Comparison of ENCODE assay signal across 8 cellular contexts in genomic region chr16:680625-680945, GRCh38. TPM values are rescaled to one million over a fixed set of nuclear protein-coding genes. Genes with fewer than 3 reads are reported as not detected.
A peak's percentile ranks its signal among the peaks of the same experiment; 100 is the strongest.
DNase-seq lines count a peak whose midpoint lies in the region; ATAC-seq and TF ChIP-seq lines count a peak whose summit lies in the region.

No MANE protein-coding gene starts in this region.

- H3K4me1 ChIP-seq in foreskin keratinocyte (peaks cover 6% of the 10 kb centered on the region), skeletal muscle tissue (ENCODE audit: control insufficient read depth in 3 of 3, insufficient read depth in 3 of 3, low read length in 3 of 3) (peaks cover 43 to 52% (median 50%) of the 10 kb centered on the region in 3 donors)

- H3K4me3 ChIP-seq in skeletal muscle tissue (ENCODE audit: low read length in 3 of 3): peak overlapping the region; percentile 81 to 86 (median 85)

- peaks cover 16 to 23% (median 22%) of the 10 kb centered on the region in 3 donors for H3K36me3 ChIP-seq in skeletal muscle tissue (ENCODE audit: control insufficient read depth in 3 of 3, insufficient read depth in 3 of 3, low read length in 3 of 3)

- H3K9me3 ChIP-seq in skeletal muscle tissue (ENCODE audit: control insufficient read depth in 3 of 3, low read length in 3 of 3): no peaks in the 10 kb centered on the region

- H3K27ac Mint-ChIP-seq in T-cell: peak overlapping the region; percentile 16 to 39

- no peak for DNase-seq in T-cell
- peak in 1 of 2 donors; percentile 15 for DNase-seq in foreskin keratinocyte
- no peak for DNase-seq in stimulated activated CD4-positive, alpha-beta T cell treated with anti-CD3 and anti-CD28 coated beads, Interleukin-2, amount 100 ng/mL, for 48 hours
- DNase-seq in NCI-H1694 (lab: John Stamatoyannopoulos, UW): no peak
- DNase-seq in occipital lobe (lab: John Stamatoyannopoulos, UW): no peak
- DNase-seq in NCI-H2171 (lab: John Stamatoyannopoulos, UW): no peak

- H3K9me3 Mint-ChIP-seq in T-cell: no peaks in the 10 kb centered on the region

- peak overlapping the region; percentile 68 to 77 (median 71) for H3K4me3 Mint-ChIP-seq in T-cell

- peak overlapping the region; percentile 86 to 93 (median 88) for H3K9ac ChIP-seq in skeletal muscle tissue (ENCODE audit: low read depth in 1 of 3, low read length in 3 of 3)

- POLR2A ChIA-PET in T-cell (lab: Charles Lee): interaction anchor here in 1 of 2 donors (0.6 kb wide), 1 partner anchor 17 kb away, joined by 3 read pairs; no protein-coding TSS in a partner anchor

- no peak for TF ChIP-seq CTCF in foreskin keratinocyte (conservative IDR thresholded peaks at IDR 0.05)

- H3K27me3 Mint-ChIP-seq in T-cell: no peaks in the 10 kb centered on the region

- H3K27me3 ChIP-seq in foreskin keratinocyte: no peaks in the 10 kb centered on the region
- peaks cover 0 to 9% (median 0%) of the 10 kb centered on the region in 3 donors for H3K27me3 ChIP-seq in skeletal muscle tissue (ENCODE audit: control insufficient read depth in 3 of 3, insufficient read depth in 3 of 3, low read length in 3 of 3)

- peaks cover 12 to 42% (median 40%) of the 10 kb centered on the region in 3 donors for H3K4me1 Mint-ChIP-seq in T-cell

- ATAC-seq in GM21360 (IDR thresholded peaks at IDR 0.05; ENCODE audit: unreplicated experiment): peak; percentile 0
- ATAC-seq in T-cell (replicated peaks in 1 of 4): no peak
- ATAC-seq in foreskin keratinocyte: no peak

- H3K36me3 Mint-ChIP-seq in T-cell: peaks cover 4% of the 10 kb centered on the region

- H3K27ac ChIP-seq in foreskin keratinocyte (peak overlapping the region; percentile 25), skeletal muscle tissue (ENCODE audit: low read depth, low read length) (peak overlapping the region; percentile 79)

- CTCF ChIA-PET in T-cell (lab: Charles Lee): interaction anchor here in 1 of 2 donors (0.6 kb wide), 1 partner anchor 700 kb away, joined by 5 read pairs; no protein-coding TSS in a partner anchor

RNA-seq across cellular contexts. Expression of gene STUB1, which starts 0.4 kb away (rescaled TPM):
- total RNA-seq in T-cell (100 to 1,000 TPM in 3 of 5 donors, 10 to 100 TPM in 2; 67.3 to 119 (median 114) TPM), foreskin keratinocyte (125 and 138 TPM in 2 replicates), skeletal muscle tissue (87.7 TPM), occipital lobe (49.9 TPM)
- 167 and 172 TPM in 2 replicates for polyA plus RNA-seq in foreskin keratinocyte

RNA-seq across cellular contexts. Expression of gene JMJD8, which starts 3.5 kb away (rescaled TPM):
- total RNA-seq in T-cell (10 to 100 TPM; 27.3 to 54.4 (median 49.1) TPM), foreskin keratinocyte (42.3 and 45.9 TPM in 2 replicates), skeletal muscle tissue (13.0 TPM), occipital lobe (14.3 TPM)
- 48.0 and 58.7 TPM in 2 replicates for polyA plus RNA-seq in foreskin keratinocyte

RNA-seq across cellular contexts. Expression of gene RHBDL1, which starts 5.1 kb away (rescaled TPM):
- total RNA-seq in T-cell (1 to 10 TPM; 2.0 to 3.6 (median 2.5) TPM), foreskin keratinocyte (1.3 and 2.0 TPM in 2 replicates), skeletal muscle tissue (under 0.01 TPM), occipital lobe (1.4 TPM)
- polyA plus RNA-seq in foreskin keratinocyte: 1.6 and 3.0 TPM in 2 replicates

RNA-seq across cellular contexts. Expression of gene WDR24, which starts 9.6 kb away (rescaled TPM):
- 10 to 100 TPM; 10.7 to 22.4 (median 18.4) TPM for total RNA-seq in T-cell
- 7.9 and 8.2 TPM in 2 replicates for total RNA-seq in foreskin keratinocyte
- 6.9 and 7.2 TPM in 2 replicates for polyA plus RNA-seq in foreskin keratinocyte
- total RNA-seq in skeletal muscle tissue: 2.1 TPM
- 3.0 TPM for total RNA-seq in occipital lobe

RNA-seq across cellular contexts. Expression of gene RHOT2, which starts 12.7 kb away (rescaled TPM):
- 100 to 1,000 TPM; 181 to 320 (median 286) TPM for total RNA-seq in T-cell
- total RNA-seq in foreskin keratinocyte: 70.3 and 75.5 TPM in 2 replicates
- polyA plus RNA-seq in foreskin keratinocyte: 93.6 and 104 TPM in 2 replicates
- 14.1 TPM for total RNA-seq in skeletal muscle tissue
- total RNA-seq in occipital lobe: 20.9 TPM
